14 cellular contexts compared by ENCODE assay signal in the genomic region with DNA sequence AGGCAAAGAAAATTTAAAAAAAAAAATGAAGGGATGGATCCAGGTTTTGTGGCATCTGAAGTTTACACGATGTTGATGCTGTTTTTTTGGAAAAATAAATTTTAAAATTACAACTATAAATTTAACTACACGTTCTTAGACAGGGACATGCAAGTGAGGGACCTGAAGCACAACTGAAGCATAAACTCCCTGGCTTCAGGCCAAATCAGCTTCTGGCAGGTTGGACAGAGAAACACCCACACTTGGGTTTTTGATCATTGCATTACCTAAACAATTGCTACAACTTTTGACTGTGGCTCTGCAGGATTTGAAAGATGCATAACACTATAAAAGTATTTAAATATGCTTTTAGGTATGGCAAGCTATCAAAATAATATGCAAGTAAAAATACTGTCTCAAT.
"Had no signal": no experiment of that assay in that cellular context is flagged by ENCODE, and none has a peak within 500 bp of the region (broad histone marks: within the 10 kb centered on the region; RNA-seq: fewer than 3 reads in every experiment).

No MANE protein-coding gene starts in this region.

- H3K4me3 ChIP-seq: adrenal gland, colonic mucosa, lung, right atrium auricular region, vagina had no signal

- H3K27ac ChIP-seq: adrenal gland, colonic mucosa, foreskin keratinocyte, right atrium auricular region, vagina had no signal

- H3K9me3 ChIP-seq: adrenal gland, colonic mucosa, right atrium auricular region, vagina had no signal

- ATAC-seq: activated CD4-positive, CD25-positive, alpha-beta regulatory T cell treated with anti-CD3 and anti-CD28 coated beads, Interleukin-2, amount 50 U/mL, for 24 hours; foreskin keratinocyte; left cardiac atrium; naive thymus-derived CD4-positive, alpha-beta T cell had no signal

- H3K27me3 ChIP-seq: adrenal gland, colonic mucosa, foreskin keratinocyte, right atrium auricular region, vagina had no signal

- H3K36me3 ChIP-seq: adrenal gland, colonic mucosa, right atrium auricular region, vagina had no signal

- DNase-seq: activated naive CD4-positive, alpha-beta T cell treated with anti-CD3 and anti-CD28 coated beads, Interleukin-2, amount 50 U/mL, for 16 hours; adrenal gland; caudate nucleus; colonic mucosa; effector CD4-positive, alpha-beta T cell; foreskin keratinocyte; left cardiac atrium; naive thymus-derived CD4-positive, alpha-beta T cell; posterior cingulate gyrus; small intestine had no signal

- H3K4me1 ChIP-seq: adrenal gland, colonic mucosa, foreskin keratinocyte, right atrium auricular region, vagina had no signal
